Comparison of ENCODE assay signal across 19 cellular contexts in genomic region chr11:46175401-46176002, GRCh38.
"Had no signal": no experiment of that assay in that cellular context is flagged by ENCODE, and none has a peak within 500 bp of the region (broad histone marks: within the 10 kb centered on the region; RNA-seq: fewer than 3 reads in every experiment).

No MANE protein-coding gene starts in this region.

- H3K27ac ChIP-seq: KMS-11, Peyer's patch, SJCRH30 had no signal

- H3K9me3 ChIP-seq: Peyer's patch, SJCRH30 had no signal

- H3K4me3 ChIP-seq: Peyer's patch, SJCRH30 had no signal

- H3K36me3 ChIP-seq: Peyer's patch, SJCRH30 had no signal

- H3K4me1 ChIP-seq: Peyer's patch, SJCRH30 had no signal

- H3K27me3 ChIP-seq: Peyer's patch had no signal

- DNase-seq: IMR-90, Kasumi-1, MM.1S, NCI-H1092 treated with DMSO at 0.1 percent for 48 hours, NCI-H1436 treated with DMSO at 0.1 percent for 48 hours, NCI-H1694, NCI-H187 treated with DMSO at 0.1 percent for 48 hours, NCI-H2029 treated with DMSO at 0.1 percent for 48 hours, NCI-H2171 treated with DMSO at 0.1 percent for 48 hours, NCI-H524, NCI-H526 treated with DMSO at 0.1 percent for 48 hours, NCI-H748 treated with DMSO at 0.1 percent for 48 hours, Peyer's patch, SHP77 treated with DMSO at 0.1 percent for 48 hours, SJCRH30, T-helper 1 cell had no signal

- ATAC-seq: Right ventricle myocardium inferior, SK-N-SH treated with all-trans-retinoic acid at 6 μM for 48 hours had no signal

- H3K4me2 ChIP-seq: KMS-11 had no signal

- H3K9ac ChIP-seq: KMS-11 had no signal
